1 cellular context compared by ENCODE assay signal in the genomic region with DNA sequence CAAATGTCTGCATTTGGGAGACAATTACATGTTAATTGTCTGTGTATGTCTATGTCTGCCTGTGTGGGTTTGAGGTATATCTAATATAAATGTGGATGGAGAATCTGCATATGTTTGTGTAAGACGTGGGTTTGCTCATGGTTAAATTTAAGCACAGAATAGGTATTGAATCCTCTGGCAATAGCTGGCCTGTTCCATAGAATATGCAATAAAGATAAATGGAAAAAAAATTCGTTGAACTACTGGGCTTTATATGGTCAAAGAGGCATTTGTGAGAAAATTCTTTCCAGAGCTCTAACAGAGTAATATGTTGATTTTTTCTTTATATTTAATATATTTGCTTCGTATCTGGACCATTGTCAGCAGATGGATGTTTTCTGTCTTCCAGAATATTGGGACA.
TF ChIP-seq lines count a peak whose summit lies in the region.

No MANE protein-coding gene starts in this region.

TF ChIP-seq in HepG2, 621 proteins besides CTCF, POLR2A, EP300 and RAD21:
- TF ChIP-seq IKZF1 (IDR thresholded peaks at IDR 0.05) (no peak), ZBTB8A (CRISPR knock-in tag; IDR thresholded peaks at IDR 0.05; ENCODE audit: borderline replicate concordance, low read depth) (no peak), ZFP62 (CRISPR knock-in tag; IDR thresholded peaks at IDR 0.05) (no peak), ZSCAN12 (CRISPR knock-in tag; IDR thresholded peaks at IDR 0.05) (no peak), FOXP1 (IDR thresholded peaks at IDR 0.05) (no peak), FOXP1 (CRISPR knock-in tag; IDR thresholded peaks at IDR 0.05) (no peak), ZNF33B (CRISPR knock-in tag; IDR thresholded peaks at IDR 0.05) (no peak), RBFOX2 (IDR thresholded peaks at IDR 0.05; ENCODE audit: low read depth, low read length) (no peak), ZBTB46 (CRISPR knock-in tag; IDR thresholded peaks at IDR 0.05; ENCODE audit: borderline replicate concordance) (no peak), NR2F2 (IDR thresholded peaks at IDR 0.05; ENCODE audit: borderline replicate concordance, low read depth) (no peak), ZNF451 (CRISPR knock-in tag; IDR thresholded peaks at IDR 0.05) (no peak), EZH2 (conservative IDR thresholded peaks at IDR 0.05; ENCODE audit: low read depth, low read length) (no peak), CENPX (CRISPR knock-in tag; IDR thresholded peaks at IDR 0.05) (no peak), SYNCRIP (IDR thresholded peaks at IDR 0.05; ENCODE audit: insufficient read depth, low read depth, low read length) (no peak), MAF1 (CRISPR knock-in tag; IDR thresholded peaks at IDR 0.05; ENCODE audit: borderline replicate concordance) (no peak), ZFP90 (CRISPR knock-in tag; IDR thresholded peaks at IDR 0.05; ENCODE audit: borderline replicate concordance) (no peak)
TF ChIP-seq in HepG2: peak in this region for 0.
